1 cellular context compared by ENCODE assay signal in genomic region chr21:41778974-41779600, GRCh38.
A peak's percentile ranks its signal among the peaks of the same experiment; 100 is the strongest.
TF ChIP-seq lines count a peak whose summit lies in the region.

No MANE protein-coding gene starts in this region.

TF ChIP-seq in H1, 55 proteins besides CTCF, POLR2A, EP300 and RAD21 (continued from another document):
- TF ChIP-seq TAF7 (optimal IDR thresholded peaks at IDR 0.05; ENCODE audit: borderline replicate concordance, low read depth, low read length): peak; percentile 12
- no peak for TF ChIP-seq TAF1 (IDR thresholded peaks at IDR 0.05; ENCODE audit: low read depth, low read length)
- no peak for TF ChIP-seq SIRT6 (IDR thresholded peaks at IDR 0.05; ENCODE audit: low read length)
- TF ChIP-seq HDAC2 (IDR thresholded peaks at IDR 0.05; ENCODE audit: borderline replicate concordance in 1 of 2, low read depth in 2 of 2, low read length in 2 of 2): no peak
